7 cellular contexts compared by ENCODE assay signal in the genomic region with DNA sequence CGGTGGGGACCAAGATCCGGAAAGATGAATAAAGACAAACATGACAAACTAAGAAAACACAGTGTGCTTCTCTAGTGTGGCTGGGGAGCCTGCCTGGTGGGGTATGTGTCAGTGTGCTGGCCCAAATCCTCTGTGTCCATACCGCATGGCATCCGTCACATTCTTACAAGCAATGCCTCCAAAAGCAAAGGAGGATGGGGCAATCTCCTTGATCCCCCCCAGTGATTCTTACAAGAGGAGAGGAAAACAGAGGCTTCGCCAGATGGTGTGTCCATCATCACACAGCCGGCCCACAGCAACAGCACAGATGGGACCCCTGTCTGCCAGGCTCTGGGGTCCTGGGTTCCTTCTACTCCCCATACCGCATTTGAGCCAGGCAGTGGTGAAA. TPM values are rescaled to one million over a fixed set of nuclear protein-coding genes. Genes with fewer than 3 reads are reported as not detected.
DNase-seq lines count a peak whose midpoint lies in the region; ATAC-seq and TF ChIP-seq lines count a peak whose summit lies in the region.

No MANE protein-coding gene starts in this region.

- intact Hi-C loops in right cardiac atrium (cut with DNase I) = loop anchor here in 1 of 4 donors (10.0 kb wide), 1 partner anchor 72 kb away; the partner anchor contains the start of gene RPUSD3

- peaks cover 6% of the 10 kb centered on the region for H3K27me3 Mint-ChIP-seq in activated CD8-positive, alpha-beta T cell treated with anti-CD3 and anti-CD28 coated beads, Interleukin-2, amount 10 ng/mL, durations not matched to agents 7 days and 5 days (ENCODE audit: low read depth)
- H3K27me3 Mint-ChIP-seq in stimulated activated memory B cell treated with anti-CD40 and anti-IgM and Interleukin-4, amounts not matched to agents 10 μg/mL and 1 μg/mL and 100 μg/mL, for 72 hours = peaks cover 31% of the 10 kb centered on the region

- no peaks in the 10 kb centered on the region for H3K9me3 Mint-ChIP-seq in activated CD8-positive, alpha-beta T cell treated with anti-CD3 and anti-CD28 coated beads, Interleukin-2, amount 10 ng/mL, durations not matched to agents 7 days and 5 days (ENCODE audit: insufficient read depth)
- no peaks in the 10 kb centered on the region for H3K9me3 Mint-ChIP-seq in stimulated activated memory B cell treated with anti-CD40 and anti-IgM and Interleukin-4, amounts not matched to agents 10 μg/mL and 1 μg/mL and 100 μg/mL, for 72 hours

- DNase-seq in HFF-Myc (ENCODE audit: extremely low read depth, low read depth) (no peak), right cardiac atrium (no peak), NCI-H2029 treated with DMSO at 0.1 percent for 48 hours (lab: John Stamatoyannopoulos, UW) (no peak)
- DNase-seq in activated CD8-positive, alpha-beta T cell treated with anti-CD3 and anti-CD28 coated beads, Interleukin-2, amount 10 ng/mL, durations not matched to agents 7 days and 5 days = no peak

- H3K27ac Mint-ChIP-seq in activated CD8-positive, alpha-beta T cell treated with anti-CD3 and anti-CD28 coated beads, Interleukin-2, amount 10 ng/mL, durations not matched to agents 7 days and 5 days = no peak overlapping the region
- peak overlapping the region; percentile 51 for H3K27ac Mint-ChIP-seq in stimulated activated memory B cell treated with anti-CD40 and anti-IgM and Interleukin-4, amounts not matched to agents 10 μg/mL and 1 μg/mL and 100 μg/mL, for 72 hours

- H3K4me3 ChIP-seq in HFF-Myc (replicated peaks; ENCODE audit: low read depth, low read length) (peak overlapping the region; percentile 56), right cardiac atrium (ENCODE audit: low read length) (peak overlapping the region; percentile 35)

- peak overlapping the region; percentile 77 for H3K27ac ChIP-seq in right cardiac atrium (ENCODE audit: low read length)

- ATAC-seq in activated CD8-positive, alpha-beta T cell treated with anti-CD3 and anti-CD28 coated beads, Interleukin-2, amount 10 ng/mL, durations not matched to agents 7 days and 5 days = no peak
- peak in 1 of 2 donors; percentile 0 for ATAC-seq in right cardiac atrium
- no peak for ATAC-seq in stimulated activated memory B cell treated with anti-CD40 and anti-IgM and Interleukin-4, amounts not matched to agents 10 μg/mL and 1 μg/mL and 100 μg/mL, for 72 hours
- ATAC-seq in HG02981 (IDR thresholded peaks at IDR 0.05; ENCODE audit: unreplicated experiment) = no peak
- no peak for ATAC-seq in GM19397 (IDR thresholded peaks at IDR 0.05; ENCODE audit: unreplicated experiment)

- peak overlapping the region; percentile 50 for H3K4me3 Mint-ChIP-seq in activated CD8-positive, alpha-beta T cell treated with anti-CD3 and anti-CD28 coated beads, Interleukin-2, amount 10 ng/mL, durations not matched to agents 7 days and 5 days
- peak overlapping the region; percentile 34 for H3K4me3 Mint-ChIP-seq in stimulated activated memory B cell treated with anti-CD40 and anti-IgM and Interleukin-4, amounts not matched to agents 10 μg/mL and 1 μg/mL and 100 μg/mL, for 72 hours

- POLR2A ChIA-PET in activated CD8-positive, alpha-beta T cell treated with anti-CD3 and anti-CD28 coated beads, Interleukin-2, amount 10 ng/mL, durations not matched to agents 7 days and 5 days (lab: Charles Lee) = interaction anchor here (0.9 to 2.1 kb wide), 2 partner anchors 14 to 17 kb away, joined by 5 to 11 read pairs; partner anchors contain the start of gene IL17RE

- no peaks in the 10 kb centered on the region for H3K36me3 Mint-ChIP-seq in activated CD8-positive, alpha-beta T cell treated with anti-CD3 and anti-CD28 coated beads, Interleukin-2, amount 10 ng/mL, durations not matched to agents 7 days and 5 days (ENCODE audit: low read depth)
- no peaks in the 10 kb centered on the region for H3K36me3 Mint-ChIP-seq in stimulated activated memory B cell treated with anti-CD40 and anti-IgM and Interleukin-4, amounts not matched to agents 10 μg/mL and 1 μg/mL and 100 μg/mL, for 72 hours

- H3K27me3 ChIP-seq in right cardiac atrium (ENCODE audit: control insufficient read depth, insufficient read depth) = no peaks in the 10 kb centered on the region

- CTCF ChIA-PET in activated CD8-positive, alpha-beta T cell treated with anti-CD3 and anti-CD28 coated beads, Interleukin-2, amount 10 ng/mL, durations not matched to agents 7 days and 5 days (lab: Charles Lee) = interaction anchor here (1.0 to 1.8 kb wide), 3 partner anchors 15 to 67 kb away, joined by 3 to 8 read pairs (median 3); no protein-coding TSS in a partner anchor

- WGBS in right cardiac atrium = 41% methylated on average over 7 of the region's 7 CpGs

- peaks cover 20% of the 10 kb centered on the region for H3K4me1 Mint-ChIP-seq in activated CD8-positive, alpha-beta T cell treated with anti-CD3 and anti-CD28 coated beads, Interleukin-2, amount 10 ng/mL, durations not matched to agents 7 days and 5 days (ENCODE audit: low read depth)
- H3K4me1 Mint-ChIP-seq in stimulated activated memory B cell treated with anti-CD40 and anti-IgM and Interleukin-4, amounts not matched to agents 10 μg/mL and 1 μg/mL and 100 μg/mL, for 72 hours = peaks cover 10% of the 10 kb centered on the region

- no peak for TF ChIP-seq CTCF in HFF-Myc (IDR thresholded peaks at IDR 0.05; ENCODE audit: low read depth, low read length, missing control alignments)

- peaks cover 6% of the 10 kb centered on the region for H3K4me1 ChIP-seq in right cardiac atrium (ENCODE audit: control insufficient read depth, insufficient read depth, low read length)

- no peaks in the 10 kb centered on the region for H3K9me3 ChIP-seq in right cardiac atrium (ENCODE audit: control insufficient read depth, low read length)

RNA-seq across cellular contexts. Expression of gene IL17RC, which starts 0.6 kb away (rescaled TPM):
- under 1 TPM; 0.42 to 0.55 TPM for total RNA-seq in activated CD8-positive, alpha-beta T cell treated with anti-CD3 and anti-CD28 coated beads, Interleukin-2, amount 10 ng/mL, durations not matched to agents 7 days and 5 days
- total RNA-seq in right cardiac atrium = 10 to 100 TPM; 35.1 to 48.1 (median 41.9) TPM
- polyA plus RNA-seq in right cardiac atrium = 40.4 TPM

RNA-seq across cellular contexts. Expression of gene IL17RE, which starts 13.7 kb away (rescaled TPM):
- 1 to 10 TPM; 1.3 to 1.8 TPM for total RNA-seq in activated CD8-positive, alpha-beta T cell treated with anti-CD3 and anti-CD28 coated beads, Interleukin-2, amount 10 ng/mL, durations not matched to agents 7 days and 5 days
- total RNA-seq in right cardiac atrium = 1 to 10 TPM; 1.0 to 2.2 (median 1.4) TPM
- 1.2 TPM for polyA plus RNA-seq in right cardiac atrium

RNA-seq across cellular contexts. Expression of gene CRELD1, which starts 17.3 kb away (rescaled TPM):
- total RNA-seq in activated CD8-positive, alpha-beta T cell treated with anti-CD3 and anti-CD28 coated beads, Interleukin-2, amount 10 ng/mL, durations not matched to agents 7 days and 5 days = 10 to 100 TPM; 10.1 to 10.9 TPM
- total RNA-seq in right cardiac atrium = 10 to 100 TPM; 59.6 to 88.4 (median 66.9) TPM
- 92.8 TPM for polyA plus RNA-seq in right cardiac atrium

RNA-seq across cellular contexts. Expression of gene JAGN1, which starts 25.9 kb away (rescaled TPM):
- total RNA-seq in activated CD8-positive, alpha-beta T cell treated with anti-CD3 and anti-CD28 coated beads, Interleukin-2, amount 10 ng/mL, durations not matched to agents 7 days and 5 days = 10 to 100 TPM; 30.2 to 31.0 TPM
- total RNA-seq in right cardiac atrium = 10 to 100 TPM; 20.3 to 22.4 (median 20.4) TPM
- 26.0 TPM for polyA plus RNA-seq in right cardiac atrium

RNA-seq across cellular contexts. Expression of gene PRRT3, which starts 35.9 kb away (rescaled TPM):
- total RNA-seq in activated CD8-positive, alpha-beta T cell treated with anti-CD3 and anti-CD28 coated beads, Interleukin-2, amount 10 ng/mL, durations not matched to agents 7 days and 5 days = 1 to 10 TPM; 5.5 to 6.9 TPM
- total RNA-seq in right cardiac atrium = 1 to 10 TPM; 1.4 to 2.1 (median 1.7) TPM
- polyA plus RNA-seq in right cardiac atrium = 1.2 TPM

Comparison
In these comparisons a context has a peak if more than half of its experiments do, and no peak if none do; other contexts are left out.
1. RNA of gene IL17RC, which starts 0.6 kb away (total RNA-seq): 35.1 to 48.1 TPM in right cardiac atrium; 0.42 to 0.55 TPM in activated CD8-positive, alpha-beta T cell treated with anti-CD3 and anti-CD28 coated beads, Interleukin-2, amount 10 ng/mL, durations not matched to agents 7 days and 5 days; every median in the first group is over 10 times any median in the second.
2. RNA of gene CRELD1, which starts 17.3 kb away (total RNA-seq): 59.6 to 88.4 TPM in right cardiac atrium; 10.1 to 10.9 TPM in activated CD8-positive, alpha-beta T cell treated with anti-CD3 and anti-CD28 coated beads, Interleukin-2, amount 10 ng/mL, durations not matched to agents 7 days and 5 days; every median in the first group is over 4 times any median in the second.